ENCODE assay signal across 24 cellular contexts in genomic region chr10:48550071-48550691, GRCh38. TPM values are rescaled to one million over a fixed set of nuclear protein-coding genes. Genes with fewer than 3 reads are reported as not detected.
DNase-seq lines count a peak whose midpoint lies in the region; ATAC-seq, FAIRE-seq and TF ChIP-seq lines count a peak whose summit lies in the region.
"Had no signal": no experiment of that assay in that cellular context is flagged by ENCODE, and none has a peak within 500 bp of the region (broad histone marks: within the 10 kb centered on the region; RNA-seq: fewer than 3 reads in every experiment).

No MANE protein-coding gene starts in this region.

- no peak overlapping the region for H4K5ac ChIP-seq in H1 (ENCODE audit: insufficient read length, low read depth, low read length)

- peak overlapping the region; percentile 25 for H4K91ac ChIP-seq in H1 (replicated peaks; ENCODE audit: insufficient read length, low read length)

- no peaks in the 10 kb centered on the region for H3K79me1 ChIP-seq in H1 (ENCODE audit: low read depth, low read length)

- CTCF ChIA-PET in HCT116 (lab: Charles Lee) (interaction anchor here (1.7 to 6.9 kb wide), 2 partner anchors 65 to 106 kb away, joined by 3 to 86 read pairs; no protein-coding TSS in a partner anchor), H1 (lab: Charles Lee; ENCODE audit: partially characterized antibody) (interaction anchor here (0.6 to 10.2 kb wide), 14 partner anchors 13 to 187 kb away, joined by 3 to 127 read pairs (median 14); partner anchors contain the start of gene ARHGAP22)

- H2BK20ac ChIP-seq in H1 (ENCODE audit: low read length) = 0 out of 2 replicates have a peak overlapping the region, but pooled peaks have one; percentile 15

- RAD21 ChIA-PET in HCT116 (lab: Charles Lee; ENCODE audit: low non-redundant PET in 1 of 2, low total read pairs in 2 of 2, uncharacterized antibody in 2 of 2, unreplicated experiment in 2 of 2) = interaction anchor here (2.0 to 2.4 kb wide), 2 partner anchors 106 kb away, joined by 6 to 12 read pairs; no protein-coding TSS in a partner anchor

- H2BK5ac ChIP-seq in H1 (ENCODE audit: low read depth, low read length) = no peak overlapping the region

- H3K18ac ChIP-seq in H1 (ENCODE audit: extremely low read depth, low read length) = no peak overlapping the region

- no peak overlapping the region for H2BK12ac ChIP-seq in H1 (ENCODE audit: low read depth, low read length)

- H3K56ac ChIP-seq in H1 (replicated peaks; ENCODE audit: insufficient read length, low read depth, low read length) = no peak overlapping the region

- no peaks in the 10 kb centered on the region for H3K9me2 ChIP-seq in HCT116 (ENCODE audit: insufficient read depth)
- H3K9me2 ChIP-seq in Loucy (replicated peaks; ENCODE audit: low read depth, low read length) = no peaks in the 10 kb centered on the region

- H3K27me3 ChIP-seq in HCT116 (ENCODE audit: insufficient read depth, low read length) (no peaks in the 10 kb centered on the region), Loucy (ENCODE audit: insufficient read depth, low read length, poor library complexity, severe bottlenecking) (no peaks in the 10 kb centered on the region), H1 (replicated peaks in 1 of 4; ENCODE audit: control insufficient read depth in 3 of 4, extremely low read depth in 1 of 4, insufficient read depth in 3 of 4, low read length in 3 of 4) (no peaks in the 10 kb centered on the region; a peak in 1 of 7 replicates), body of pancreas (no peaks in the 10 kb centered on the region)
- H3K27me3 ChIP-seq: BE2C, SJSA1 had no signal

- H3K9me3 Mint-ChIP-seq in osteocyte (ENCODE audit: unreplicated experiment) = no peaks in the 10 kb centered on the region
- H3K9me3 Mint-ChIP-seq: CD4-positive, alpha-beta T cell had no signal

- DNase-seq in HCT116 (ENCODE audit: low read depth, low spot score) (no peak), H1 (ENCODE audit: low read depth in 1 of 2, low spot score in 2 of 2) (no peak), osteocyte (ENCODE audit: extremely low spot score, unreplicated experiment) (peak; percentile 34), substantia nigra (lab: John Stamatoyannopoulos, UW) (no peak), body of pancreas (no peak)
- DNase-seq: BE2C; CD4-positive, alpha-beta T cell; COR-L47; DMS79 treated with DMSO at 0.1 percent for 48 hours; GOT3; KG1; MV-4-11; NCI-H1105 treated with DMSO at 0.1 percent for 48 hours; NCI-H1694; NCI-H2081; NCI-H2171; NCI-H345; NCI-H524 treated with DMSO at 0.1 percent for 48 hours; NCI-H82 had no signal

- H3K14ac ChIP-seq in H1 (ENCODE audit: insufficient read length) = no peak overlapping the region

- no peak overlapping the region for H2AFZ ChIP-seq in HCT116 (ENCODE audit: low read depth, low read length, poor library complexity, severe bottlenecking)
- H2AFZ ChIP-seq in Loucy (ENCODE audit: low read length) = peak overlapping the region; percentile 9; the same call in 1 of the 2 replicates
- H2AFZ ChIP-seq in H1 (ENCODE audit: low read length) = no peak overlapping the region

- no peak overlapping the region for H2BK120ac ChIP-seq in H1 (replicated peaks; ENCODE audit: low read depth, low read length)

- H3K9me3 ChIP-seq in HCT116 (ENCODE audit: control insufficient read depth in 1 of 2, insufficient read depth in 1 of 2, low read depth in 1 of 2, low read length in 2 of 2) (no peaks in the 10 kb centered on the region), Loucy (ENCODE audit: insufficient read depth, low read depth, low read length) (no peaks in the 10 kb centered on the region), H1 (ENCODE audit: insufficient read depth in 2 of 2, low read depth in 1 of 2, low read length in 1 of 2) (no peaks in the 10 kb centered on the region; a peak in 1 of 4 replicates), body of pancreas (no peaks in the 10 kb centered on the region)
- H3K9me3 ChIP-seq: BE2C, SJSA1 had no signal

- no TSS peak for BruUV-seq in HCT116 (replicated peaks; lab: Mats Ljungman, UMichigan)

- H2BK15ac ChIP-seq in H1 (ENCODE audit: low read length) = peak overlapping the region; percentile 0; the same call in 1 of the 2 replicates

- 88% methylated on average over 6 of the region's 6 CpGs; no CpG with 5 or more reads in 1 of the 2 experiments for WGBS in H1 (ENCODE audit: extremely low coverage in 1 of 2, insufficient coverage in 1 of 2, insufficient read length in 1 of 2, insufficient replicate concordance in 2 of 2, low coverage in 1 of 2, low lambda C conversion rate in 2 of 2, missing lambda C conversion rate in 1 of 2), 2 experiments
- WGBS in body of pancreas, 2 donors = 81% methylated on average over 6 of the region's 6 CpGs

- H4K20me1 ChIP-seq in HCT116 (ENCODE audit: insufficient read depth) (no peaks in the 10 kb centered on the region), Loucy (ENCODE audit: insufficient read depth, low read length, poor library complexity, severe bottlenecking) (no peaks in the 10 kb centered on the region), H1 (replicated peaks in 1 of 2; ENCODE audit: control insufficient read depth in 1 of 2, insufficient read depth in 2 of 2, low read length in 2 of 2) (no peaks in the 10 kb centered on the region)

- no peaks in the 10 kb centered on the region for H3K36me3 Mint-ChIP-seq in osteocyte (ENCODE audit: unreplicated experiment)

- H3K27ac Mint-ChIP-seq in osteocyte (ENCODE audit: unreplicated experiment) = no peak overlapping the region
- H3K27ac Mint-ChIP-seq: CD4-positive, alpha-beta T cell had no signal

- ATAC-seq in HCT116 (peak; percentile 57; the same call in 1 of the 2 replicates), body of pancreas (no peak), HG03521 (IDR thresholded peaks at IDR 0.05; ENCODE audit: unreplicated experiment) (no peak)
- ATAC-seq: GM12878 had no signal

- H3K79me2 ChIP-seq in HCT116 (ENCODE audit: insufficient read depth, low read length) (no peaks in the 10 kb centered on the region), Loucy (ENCODE audit: insufficient read depth, low read length) (no peaks in the 10 kb centered on the region), H1 (ENCODE audit: control insufficient read depth in 1 of 2, insufficient read depth in 2 of 2, low read length in 2 of 2) (no peaks in the 10 kb centered on the region)

- no peaks in the 10 kb centered on the region for H3K23me2 ChIP-seq in H1 (ENCODE audit: low read depth, low read length)

- TF ChIP-seq POLR2A in HCT116 (IDR thresholded peaks at IDR 0.05; ENCODE audit: borderline replicate concordance, extremely low read depth, insufficient read depth, insufficient read length) (no peak), H1 (IDR thresholded peaks at IDR 0.05; ENCODE audit: control extremely low read depth in 1 of 2, low read depth in 2 of 2, low read length in 2 of 2) (no peak), body of pancreas (IDR thresholded peaks at IDR 0.05) (no peak)

- no peak overlapping the region for H3K4me3 Mint-ChIP-seq in osteocyte (ENCODE audit: unreplicated experiment)
- H3K4me3 Mint-ChIP-seq: CD4-positive, alpha-beta T cell had no signal

- TF ChIP-seq CTCF in HCT116 (IDR thresholded peaks at IDR 0.05 in 2 of 3, conservative IDR thresholded peaks at IDR 0.05 in 1 of 3; ENCODE audit: borderline replicate concordance in 1 of 3, insufficient read depth in 1 of 3, low read depth in 2 of 3, low read length in 2 of 3) = no peak
- no peak for TF ChIP-seq CTCF in Loucy (conservative IDR thresholded peaks at IDR 0.05; ENCODE audit: low read length)
- TF ChIP-seq CTCF in H1 (IDR thresholded peaks at IDR 0.05; ENCODE audit: control extremely low read depth in 1 of 3, insufficient read depth in 1 of 3, low read depth in 1 of 3, low read length in 3 of 3) = no peak
- TF ChIP-seq CTCF in osteocyte (IDR thresholded peaks at IDR 0.05) = no peak
- TF ChIP-seq CTCF in body of pancreas (IDR thresholded peaks at IDR 0.05) = no peak

- H4K8ac ChIP-seq in H1 (ENCODE audit: extremely low read depth, insufficient read depth, low read length) = no peak overlapping the region

- no peaks in the 10 kb centered on the region for H3F3A ChIP-seq in Loucy (ENCODE audit: low read depth)

- no peak overlapping the region for H3K4me2 ChIP-seq in HCT116 (ENCODE audit: low read length)
- H3K4me2 ChIP-seq in Loucy (ENCODE audit: low read depth, low read length, poor library complexity, severe bottlenecking) = no peak overlapping the region
- no peak overlapping the region for H3K4me2 ChIP-seq in H1 (ENCODE audit: insufficient read depth in 1 of 2, low read depth in 2 of 2, low read length in 2 of 2)

- intact Hi-C loops in HCT116 (cut with micrococcal nuclease) (loop anchor here (10.0 kb wide), 1 partner anchor 965 kb away; no protein-coding TSS in a partner anchor), body of pancreas (cut with DNase I) (no loop called here)

- H3K4me1 ChIP-seq in HCT116 (ENCODE audit: control insufficient read depth in 1 of 2, insufficient read depth in 2 of 2, low read length in 2 of 2) = no peaks in the 10 kb centered on the region
- H3K4me1 ChIP-seq in Loucy (ENCODE audit: insufficient read depth, low read length, poor library complexity, severe bottlenecking) = no peaks in the 10 kb centered on the region
- peaks cover 0 to 8% (median 4%) of the 10 kb centered on the region in 4 experiments; a peak in 4 of 7 replicates for H3K4me1 ChIP-seq in H1 (replicated peaks in 1 of 4; ENCODE audit: control insufficient read depth in 3 of 4, insufficient read depth in 4 of 4, low read length in 3 of 4)
- no peaks in the 10 kb centered on the region for H3K4me1 ChIP-seq in body of pancreas
- H3K4me1 ChIP-seq: SJSA1 had no signal

- H3K27ac ChIP-seq in HCT116 (ENCODE audit: low read depth, low read length) (no peak overlapping the region), H1 (ENCODE audit: low read depth, low read length) (no peak overlapping the region), substantia nigra (ENCODE audit: low read depth, low read length, poor library complexity, severe bottlenecking) (no peak overlapping the region), body of pancreas (no peak overlapping the region)
- H3K27ac ChIP-seq: SJSA1 had no signal

- H3K23ac ChIP-seq in H1 (ENCODE audit: insufficient read length) = no peak overlapping the region

- no peak overlapping the region for H3K4me3 ChIP-seq in HCT116 (replicated peaks in 1 of 2; ENCODE audit: low read depth in 1 of 2, low read length in 2 of 2)
- H3K4me3 ChIP-seq in Loucy (ENCODE audit: low read length, poor library complexity, severe bottlenecking) = no peak overlapping the region
- no peak overlapping the region for H3K4me3 ChIP-seq in H1 (ENCODE audit: extremely low read depth in 1 of 4, insufficient read depth in 2 of 4, low read depth in 3 of 4, low read length in 4 of 4)
- no peak overlapping the region for H3K4me3 ChIP-seq in body of pancreas
- H3K4me3 ChIP-seq: GM12878, SJSA1 had no signal

- H2AK5ac ChIP-seq in H1 (ENCODE audit: low read depth, low read length) = no peak overlapping the region

- H3K4ac ChIP-seq in H1 (replicated peaks; ENCODE audit: insufficient read length, low read depth, low read length) = no peak overlapping the region

- TF ChIP-seq RAD21 in HCT116 (IDR thresholded peaks at IDR 0.05; ENCODE audit: low read depth) = no peak
- TF ChIP-seq RAD21 in H1 (IDR thresholded peaks at IDR 0.05 in 1 of 2, conservative IDR thresholded peaks at IDR 0.05 in 1 of 2; ENCODE audit: low read depth in 2 of 2, low read length in 2 of 2) = no peak

- H3K4me1 Mint-ChIP-seq in osteocyte (ENCODE audit: unreplicated experiment) = peaks cover 5% of the 10 kb centered on the region

- POLR2A ChIA-PET in HCT116 (lab: Charles Lee) (no interaction called here), H1 (lab: Charles Lee; ENCODE audit: partially characterized antibody) (no interaction called here)

- no peak for FAIRE-seq in H1 (lab: Jason Lieb, UNC)
- FAIRE-seq: GM12878, RCC 7860 had no signal

- no peak for TF ChIP-seq EP300 in H1 (IDR thresholded peaks at IDR 0.05; ENCODE audit: borderline replicate concordance in 1 of 2, low read depth in 2 of 2, low read length in 2 of 2)

- no peaks in the 10 kb centered on the region for H3K27me3 Mint-ChIP-seq in osteocyte (ENCODE audit: unreplicated experiment)
- H3K27me3 Mint-ChIP-seq: CD4-positive, alpha-beta T cell had no signal

- H3K36me3 ChIP-seq in HCT116 (ENCODE audit: control insufficient read depth in 1 of 2, insufficient read depth in 2 of 2, low read length in 2 of 2) = no peaks in the 10 kb centered on the region
- H3K36me3 ChIP-seq in Loucy (ENCODE audit: insufficient read depth, low read length) = no peaks in the 10 kb centered on the region
- H3K36me3 ChIP-seq in H1 (ENCODE audit: control insufficient read depth in 2 of 4, insufficient read depth in 4 of 4, low read length in 3 of 4) = no peaks in the 10 kb centered on the region
- no peaks in the 10 kb centered on the region for H3K36me3 ChIP-seq in body of pancreas (replicated peaks in 1 of 2; ENCODE audit: insufficient read depth in 1 of 2, low read depth in 2 of 2)
- H3K36me3 ChIP-seq: BE2C, SJSA1 had no signal

- H3K9ac ChIP-seq in HCT116 (ENCODE audit: low read length) = no peak overlapping the region
- H3K9ac ChIP-seq in Loucy (ENCODE audit: low read depth, low read length, poor library complexity, severe bottlenecking) = no peak overlapping the region
- no peak overlapping the region for H3K9ac ChIP-seq in H1 (replicated peaks in 1 of 4; ENCODE audit: extremely low read depth in 1 of 4, low read depth in 3 of 4, low read length in 3 of 4)

RNA-seq across cellular contexts. Expression of gene ARHGAP22, which starts 54.7 kb away (rescaled TPM):
- total RNA-seq in HCT116 (2021; ENCODE audit: unreplicated experiment) (9.9 TPM), osteocyte (0.64 and 1.1 TPM in 2 replicates), body of pancreas (1 to 10 TPM; 1.6 to 4.6 TPM)
- polyA plus RNA-seq in HCT116 (2012) = 4.7 and 6.3 TPM in 2 replicates
- 11.2 and 12.9 TPM in 2 replicates for total RNA-seq in H1 (2021; fragmentation: NEBNext Ultra II Directional; extraction: Animal tissue kit (Norgen Biotek cat#: 25700))
- 3.6 and 5.1 TPM in 2 replicates for polyA plus RNA-seq in H1 (2011; rRNA removed)
- 5.5 TPM for polyA plus RNA-seq in H1 (2011; cell fraction: cytosol; rRNA removed)
- polyA plus RNA-seq in H1 (2011; cell fraction: nucleus; rRNA removed) = 7.7 TPM
- polyA plus RNA-seq in H1 (2012, experiment 1 of 2) = 6.8 to 7.4 TPM (median 7.2 TPM) in 4 replicates
- polyA plus RNA-seq in H1 (2012, experiment 2 of 2) = 4.6 TPM
- polyA plus RNA-seq in H1 (2013, experiment 1 of 2) = 5.4 TPM
- polyA plus RNA-seq in H1 (2013, experiment 2 of 2) = 4.5 TPM
- polyA minus RNA-seq in H1 (2011; rRNA and poly(A)+ RNA removed) = 4.3 and 5.5 TPM in 2 replicates
- 8.2 TPM for polyA minus RNA-seq in H1 (2011; cell fraction: cytosol; rRNA and poly(A)+ RNA removed)
- 4.7 TPM for polyA minus RNA-seq in H1 (2011; cell fraction: nucleus; rRNA and poly(A)+ RNA removed)
- total RNA-seq: CD4-positive, alpha-beta T cell had no signal
